1 cellular context compared by ENCODE assay signal in the genomic region with DNA sequence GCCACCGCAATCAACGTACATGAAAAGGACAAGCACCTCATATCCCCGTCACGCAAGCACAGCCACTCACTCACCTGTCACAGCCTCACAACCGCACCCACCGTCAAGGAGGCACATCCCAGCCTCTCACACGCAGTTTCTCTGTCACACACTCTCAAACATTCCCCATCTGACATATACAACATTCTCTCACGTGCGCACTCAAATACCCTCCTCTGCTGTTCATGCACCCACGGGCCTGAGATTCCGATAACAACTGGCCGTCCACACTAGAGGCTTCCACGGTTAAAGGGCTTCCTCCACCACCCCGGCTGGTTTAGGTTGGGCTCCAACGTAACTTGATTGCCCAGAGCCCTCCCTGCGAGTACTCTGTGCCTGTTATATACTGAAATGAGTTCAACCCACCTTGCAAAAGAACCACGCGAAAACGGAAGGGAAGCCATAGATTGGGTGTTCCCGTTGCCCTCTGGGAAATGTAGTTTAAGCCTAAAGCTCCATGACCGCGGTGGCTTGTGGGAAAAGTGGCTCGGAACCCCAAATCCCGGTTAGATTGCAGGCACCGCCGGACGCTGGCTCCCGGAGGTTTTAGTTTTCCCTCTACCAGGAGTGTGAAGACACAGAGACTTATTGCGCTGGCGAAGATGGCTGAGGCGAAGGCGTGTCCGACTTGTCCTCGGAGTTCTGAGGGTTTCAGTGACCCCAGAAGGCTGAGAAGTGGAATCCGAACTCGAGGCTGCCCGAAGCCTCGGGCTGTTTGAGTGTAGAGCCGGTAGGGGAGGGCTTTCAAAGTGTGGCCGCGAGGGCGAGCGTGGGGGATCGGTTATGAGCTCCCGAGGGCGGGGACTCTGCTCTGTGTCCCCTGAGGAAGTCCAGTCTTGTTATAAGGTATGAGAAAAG.
TF ChIP-seq lines count a peak whose summit lies in the region.

Gene ZNF573 (minus strand): TSS at position 448 of the 897 bp plus-strand sequence. CDS start 5,857 bp downstream, outside the sequence.

TF ChIP-seq in H1, 55 proteins besides CTCF, POLR2A, EP300 and RAD21 (continues in another document):
- TF ChIP-seq, protein P1, sequence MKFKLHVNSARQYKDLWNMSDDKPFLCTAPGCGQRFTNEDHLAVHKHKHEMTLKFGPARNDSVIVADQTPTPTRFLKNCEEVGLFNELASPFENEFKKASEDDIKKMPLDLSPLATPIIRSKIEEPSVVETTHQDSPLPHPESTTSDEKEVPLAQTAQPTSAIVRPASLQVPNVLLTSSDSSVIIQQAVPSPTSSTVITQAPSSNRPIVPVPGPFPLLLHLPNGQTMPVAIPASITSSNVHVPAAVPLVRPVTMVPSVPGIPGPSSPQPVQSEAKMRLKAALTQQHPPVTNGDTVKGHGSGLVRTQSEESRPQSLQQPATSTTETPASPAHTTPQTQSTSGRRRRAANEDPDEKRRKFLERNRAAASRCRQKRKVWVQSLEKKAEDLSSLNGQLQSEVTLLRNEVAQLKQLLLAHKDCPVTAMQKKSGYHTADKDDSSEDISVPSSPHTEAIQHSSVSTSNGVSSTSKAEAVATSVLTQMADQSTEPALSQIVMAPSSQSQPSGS (IDR thresholded peaks at IDR 0.05; ENCODE audit: low read length): no peak
- no peak for TF ChIP-seq CTBP2 (IDR thresholded peaks at IDR 0.05; ENCODE audit: borderline replicate concordance, insufficient read depth, insufficient read length, low read length)
- no peak for TF ChIP-seq NANOG (IDR thresholded peaks at IDR 0.05; ENCODE audit: insufficient read depth, low read depth, low read length, poor library complexity, severe bottlenecking)
- TF ChIP-seq CBX5 (IDR thresholded peaks at IDR 0.05; ENCODE audit: low read depth, low read length): no peak
- TF ChIP-seq, protein P2, sequence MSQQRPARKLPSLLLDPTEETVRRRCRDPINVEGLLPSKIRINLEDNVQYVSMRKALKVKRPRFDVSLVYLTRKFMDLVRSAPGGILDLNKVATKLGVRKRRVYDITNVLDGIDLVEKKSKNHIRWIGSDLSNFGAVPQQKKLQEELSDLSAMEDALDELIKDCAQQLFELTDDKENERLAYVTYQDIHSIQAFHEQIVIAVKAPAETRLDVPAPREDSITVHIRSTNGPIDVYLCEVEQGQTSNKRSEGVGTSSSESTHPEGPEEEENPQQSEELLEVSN (IDR thresholded peaks at IDR 0.05): peak; percentile 70
- no peak for TF ChIP-seq FOSL1 (IDR thresholded peaks at IDR 0.05; ENCODE audit: insufficient read depth, low read depth, low read length)
- 0 out of 4 replicates have a peak, but pooled peaks of 1 of the 2 experiments have one; percentile 6 for TF ChIP-seq HDAC2 (IDR thresholded peaks at IDR 0.05; ENCODE audit: borderline replicate concordance in 1 of 2, low read depth in 2 of 2, low read length in 2 of 2)
- TF ChIP-seq SIX5 (IDR thresholded peaks at IDR 0.05; ENCODE audit: low read depth, low read length): peak; percentile 86
- TF ChIP-seq RBBP5 (IDR thresholded peaks at IDR 0.05; ENCODE audit: borderline replicate concordance, low read depth, low read length): 0 out of 2 replicates have a peak, but pooled peaks have one; percentile 59
- TF ChIP-seq EZH2 (IDR thresholded peaks at IDR 0.05; ENCODE audit: low read depth, low read length, severe bottlenecking): no peak
- TF ChIP-seq KDM4A (IDR thresholded peaks at IDR 0.05; ENCODE audit: low read depth, low read length, severe bottlenecking): peak; percentile 91
- peak; percentile 64 for TF ChIP-seq POLR2AphosphoS5 (IDR thresholded peaks at IDR 0.05; ENCODE audit: low read depth, low read length)
- TF ChIP-seq BACH1 (IDR thresholded peaks at IDR 0.05; ENCODE audit: low read length): 0 out of 2 replicates have a peak, but pooled peaks have one; percentile 18
- no peak for TF ChIP-seq RXRA (IDR thresholded peaks at IDR 0.05; ENCODE audit: insufficient read depth, low read depth, low read length)
- TF ChIP-seq SRF (IDR thresholded peaks at IDR 0.05; ENCODE audit: low read depth, low read length): no peak
- no peak for TF ChIP-seq GABPA (IDR thresholded peaks at IDR 0.05; ENCODE audit: borderline replicate concordance, insufficient read depth, low read length)
- TF ChIP-seq GTF2F1 (IDR thresholded peaks at IDR 0.05; ENCODE audit: borderline replicate concordance, low read depth, low read length): peak; percentile 39; the same call in 1 of the 2 replicates
- no peak for TF ChIP-seq BCL11A (IDR thresholded peaks at IDR 0.05; ENCODE audit: low read depth in 2 of 2, low read length in 2 of 2)
- TF ChIP-seq SP4 (IDR thresholded peaks at IDR 0.05; ENCODE audit: low read length): no peak
- TF ChIP-seq RNF2 (IDR thresholded peaks at IDR 0.05; ENCODE audit: borderline replicate concordance, low read depth, low read length, missing control alignments, poor library complexity, severe bottlenecking): no peak
- TF ChIP-seq PHF8 (conservative IDR thresholded peaks at IDR 0.05; ENCODE audit: low read depth, low read length): peak; percentile 83
- TF ChIP-seq, protein P3, sequence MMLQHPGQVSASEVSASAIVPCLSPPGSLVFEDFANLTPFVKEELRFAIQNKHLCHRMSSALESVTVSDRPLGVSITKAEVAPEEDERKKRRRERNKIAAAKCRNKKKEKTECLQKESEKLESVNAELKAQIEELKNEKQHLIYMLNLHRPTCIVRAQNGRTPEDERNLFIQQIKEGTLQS (IDR thresholded peaks at IDR 0.05; ENCODE audit: insufficient read depth, low read depth, low read length): no peak
- no peak for TF ChIP-seq JUND (IDR thresholded peaks at IDR 0.05; ENCODE audit: low read length)
- TF ChIP-seq, protein P4, sequence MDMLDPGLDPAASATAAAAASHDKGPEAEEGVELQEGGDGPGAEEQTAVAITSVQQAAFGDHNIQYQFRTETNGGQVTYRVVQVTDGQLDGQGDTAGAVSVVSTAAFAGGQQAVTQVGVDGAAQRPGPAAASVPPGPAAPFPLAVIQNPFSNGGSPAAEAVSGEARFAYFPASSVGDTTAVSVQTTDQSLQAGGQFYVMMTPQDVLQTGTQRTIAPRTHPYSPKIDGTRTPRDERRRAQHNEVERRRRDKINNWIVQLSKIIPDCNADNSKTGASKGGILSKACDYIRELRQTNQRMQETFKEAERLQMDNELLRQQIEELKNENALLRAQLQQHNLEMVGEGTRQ (IDR thresholded peaks at IDR 0.05; ENCODE audit: low read length): no peak
- 0 out of 2 replicates have a peak, but pooled peaks have one; percentile 36 for TF ChIP-seq KDM5A (IDR thresholded peaks at IDR 0.05; ENCODE audit: low read length)
- TF ChIP-seq CBX8 (IDR thresholded peaks at IDR 0.05; ENCODE audit: borderline replicate concordance, low read depth, low read length): no peak
- TF ChIP-seq ZNF274 (IDR thresholded peaks at IDR 0.05; ENCODE audit: borderline replicate concordance, extremely low read depth, low read length): no peak
- TF ChIP-seq TCF12 (IDR thresholded peaks at IDR 0.05; ENCODE audit: low read depth, low read length): no peak
- TF ChIP-seq TBP (IDR thresholded peaks at IDR 0.05; ENCODE audit: low read depth, low read length): peak; percentile 84
- peak; percentile 80 for TF ChIP-seq ASH2L (IDR thresholded peaks at IDR 0.05; ENCODE audit: low read length)
- 0 out of 2 replicates have a peak, but pooled peaks have one; percentile 35 for TF ChIP-seq MAX (IDR thresholded peaks at IDR 0.05)
- TF ChIP-seq CHD1 (IDR thresholded peaks at IDR 0.05; ENCODE audit: low read depth, low read length): no peak
- TF ChIP-seq EGR1 (IDR thresholded peaks at IDR 0.05; ENCODE audit: borderline replicate concordance, low read depth, low read length): no peak
- no peak for TF ChIP-seq SP2 (IDR thresholded peaks at IDR 0.05; ENCODE audit: low read length)
- TF ChIP-seq MAFK (IDR thresholded peaks at IDR 0.05; ENCODE audit: low read depth, low read length): no peak
- no peak for TF ChIP-seq SUZ12 (IDR thresholded peaks at IDR 0.05; ENCODE audit: low read length)
- TF ChIP-seq CEBPB (IDR thresholded peaks at IDR 0.05; ENCODE audit: low read depth, low read length): no peak
- TF ChIP-seq HDAC6 (IDR thresholded peaks at IDR 0.05; ENCODE audit: low read depth, low read length): no peak
- peak; percentile 92 for TF ChIP-seq TAF1 (IDR thresholded peaks at IDR 0.05; ENCODE audit: low read depth, low read length)
- TF ChIP-seq KDM1A (IDR thresholded peaks at IDR 0.05; ENCODE audit: borderline replicate concordance, low read length): no peak
- TF ChIP-seq SIRT6 (IDR thresholded peaks at IDR 0.05; ENCODE audit: low read length): no peak
- TF ChIP-seq JUN (IDR thresholded peaks at IDR 0.05; ENCODE audit: low read depth, low read length): no peak
- TF ChIP-seq, protein P5, sequence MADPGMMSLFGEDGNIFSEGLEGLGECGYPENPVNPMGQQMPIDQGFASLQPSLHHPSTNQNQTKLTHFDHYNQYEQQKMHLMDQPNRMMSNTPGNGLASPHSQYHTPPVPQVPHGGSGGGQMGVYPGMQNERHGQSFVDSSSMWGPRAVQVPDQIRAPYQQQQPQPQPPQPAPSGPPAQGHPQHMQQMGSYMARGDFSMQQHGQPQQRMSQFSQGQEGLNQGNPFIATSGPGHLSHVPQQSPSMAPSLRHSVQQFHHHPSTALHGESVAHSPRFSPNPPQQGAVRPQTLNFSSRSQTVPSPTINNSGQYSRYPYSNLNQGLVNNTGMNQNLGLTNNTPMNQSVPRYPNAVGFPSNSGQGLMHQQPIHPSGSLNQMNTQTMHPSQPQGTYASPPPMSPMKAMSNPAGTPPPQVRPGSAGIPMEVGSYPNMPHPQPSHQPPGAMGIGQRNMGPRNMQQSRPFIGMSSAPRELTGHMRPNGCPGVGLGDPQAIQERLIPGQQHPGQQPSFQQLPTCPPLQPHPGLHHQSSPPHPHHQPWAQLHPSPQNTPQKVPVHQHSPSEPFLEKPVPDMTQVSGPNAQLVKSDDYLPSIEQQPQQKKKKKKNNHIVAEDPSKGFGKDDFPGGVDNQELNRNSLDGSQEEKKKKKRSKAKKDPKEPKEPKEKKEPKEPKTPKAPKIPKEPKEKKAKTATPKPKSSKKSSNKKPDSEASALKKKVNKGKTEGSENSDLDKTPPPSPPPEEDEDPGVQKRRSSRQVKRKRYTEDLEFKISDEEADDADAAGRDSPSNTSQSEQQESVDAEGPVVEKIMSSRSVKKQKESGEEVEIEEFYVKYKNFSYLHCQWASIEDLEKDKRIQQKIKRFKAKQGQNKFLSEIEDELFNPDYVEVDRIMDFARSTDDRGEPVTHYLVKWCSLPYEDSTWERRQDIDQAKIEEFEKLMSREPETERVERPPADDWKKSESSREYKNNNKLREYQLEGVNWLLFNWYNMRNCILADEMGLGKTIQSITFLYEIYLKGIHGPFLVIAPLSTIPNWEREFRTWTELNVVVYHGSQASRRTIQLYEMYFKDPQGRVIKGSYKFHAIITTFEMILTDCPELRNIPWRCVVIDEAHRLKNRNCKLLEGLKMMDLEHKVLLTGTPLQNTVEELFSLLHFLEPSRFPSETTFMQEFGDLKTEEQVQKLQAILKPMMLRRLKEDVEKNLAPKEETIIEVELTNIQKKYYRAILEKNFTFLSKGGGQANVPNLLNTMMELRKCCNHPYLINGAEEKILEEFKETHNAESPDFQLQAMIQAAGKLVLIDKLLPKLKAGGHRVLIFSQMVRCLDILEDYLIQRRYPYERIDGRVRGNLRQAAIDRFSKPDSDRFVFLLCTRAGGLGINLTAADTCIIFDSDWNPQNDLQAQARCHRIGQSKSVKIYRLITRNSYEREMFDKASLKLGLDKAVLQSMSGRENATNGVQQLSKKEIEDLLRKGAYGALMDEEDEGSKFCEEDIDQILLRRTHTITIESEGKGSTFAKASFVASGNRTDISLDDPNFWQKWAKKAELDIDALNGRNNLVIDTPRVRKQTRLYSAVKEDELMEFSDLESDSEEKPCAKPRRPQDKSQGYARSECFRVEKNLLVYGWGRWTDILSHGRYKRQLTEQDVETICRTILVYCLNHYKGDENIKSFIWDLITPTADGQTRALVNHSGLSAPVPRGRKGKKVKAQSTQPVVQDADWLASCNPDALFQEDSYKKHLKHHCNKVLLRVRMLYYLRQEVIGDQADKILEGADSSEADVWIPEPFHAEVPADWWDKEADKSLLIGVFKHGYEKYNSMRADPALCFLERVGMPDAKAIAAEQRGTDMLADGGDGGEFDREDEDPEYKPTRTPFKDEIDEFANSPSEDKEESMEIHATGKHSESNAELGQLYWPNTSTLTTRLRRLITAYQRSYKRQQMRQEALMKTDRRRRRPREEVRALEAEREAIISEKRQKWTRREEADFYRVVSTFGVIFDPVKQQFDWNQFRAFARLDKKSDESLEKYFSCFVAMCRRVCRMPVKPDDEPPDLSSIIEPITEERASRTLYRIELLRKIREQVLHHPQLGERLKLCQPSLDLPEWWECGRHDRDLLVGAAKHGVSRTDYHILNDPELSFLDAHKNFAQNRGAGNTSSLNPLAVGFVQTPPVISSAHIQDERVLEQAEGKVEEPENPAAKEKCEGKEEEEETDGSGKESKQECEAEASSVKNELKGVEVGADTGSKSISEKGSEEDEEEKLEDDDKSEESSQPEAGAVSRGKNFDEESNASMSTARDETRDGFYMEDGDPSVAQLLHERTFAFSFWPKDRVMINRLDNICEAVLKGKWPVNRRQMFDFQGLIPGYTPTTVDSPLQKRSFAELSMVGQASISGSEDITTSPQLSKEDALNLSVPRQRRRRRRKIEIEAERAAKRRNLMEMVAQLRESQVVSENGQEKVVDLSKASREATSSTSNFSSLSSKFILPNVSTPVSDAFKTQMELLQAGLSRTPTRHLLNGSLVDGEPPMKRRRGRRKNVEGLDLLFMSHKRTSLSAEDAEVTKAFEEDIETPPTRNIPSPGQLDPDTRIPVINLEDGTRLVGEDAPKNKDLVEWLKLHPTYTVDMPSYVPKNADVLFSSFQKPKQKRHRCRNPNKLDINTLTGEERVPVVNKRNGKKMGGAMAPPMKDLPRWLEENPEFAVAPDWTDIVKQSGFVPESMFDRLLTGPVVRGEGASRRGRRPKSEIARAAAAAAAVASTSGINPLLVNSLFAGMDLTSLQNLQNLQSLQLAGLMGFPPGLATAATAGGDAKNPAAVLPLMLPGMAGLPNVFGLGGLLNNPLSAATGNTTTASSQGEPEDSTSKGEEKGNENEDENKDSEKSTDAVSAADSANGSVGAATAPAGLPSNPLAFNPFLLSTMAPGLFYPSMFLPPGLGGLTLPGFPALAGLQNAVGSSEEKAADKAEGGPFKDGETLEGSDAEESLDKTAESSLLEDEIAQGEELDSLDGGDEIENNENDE (IDR thresholded peaks at IDR 0.05; ENCODE audit: insufficient replicate concordance, low read length): no peak
- no peak for TF ChIP-seq BRCA1 (IDR thresholded peaks at IDR 0.05; ENCODE audit: low read depth, low read length)
- TF ChIP-seq SIN3A (conservative IDR thresholded peaks at IDR 0.05 in 1 of 2, IDR thresholded peaks at IDR 0.05 in 1 of 2; ENCODE audit: low read depth in 1 of 2, low read length in 2 of 2): peak in 1 of 2 experiments; percentile 39; a peak in 1 of 4 replicates
- TF ChIP-seq SP1 (IDR thresholded peaks at IDR 0.05; ENCODE audit: low read depth, low read length): no peak
- peak; percentile 66 for TF ChIP-seq TAF7 (optimal IDR thresholded peaks at IDR 0.05; ENCODE audit: borderline replicate concordance, low read depth, low read length)
- TF ChIP-seq SAP30 (IDR thresholded peaks at IDR 0.05; ENCODE audit: insufficient read depth, insufficient replicate concordance, low read length): peak; percentile 65
- no peak for TF ChIP-seq CREB1 (IDR thresholded peaks at IDR 0.05)
- no peak for TF ChIP-seq TEAD4 (IDR thresholded peaks at IDR 0.05; ENCODE audit: low read depth, low read length)
- no peak for TF ChIP-seq CHD2 (IDR thresholded peaks at IDR 0.05; ENCODE audit: low read length)
- no peak for TF ChIP-seq POU5F1 (IDR thresholded peaks at IDR 0.05; ENCODE audit: low read depth, low read length)
- peak; percentile 95 for TF ChIP-seq YY1 (IDR thresholded peaks at IDR 0.05; ENCODE audit: low read depth, low read length)
- TF ChIP-seq NRF1 (IDR thresholded peaks at IDR 0.05; ENCODE audit: low read depth, low read length): no peak
